ENCODE assay signal across 1 cellular context in genomic region chr17:50719144-50719923, GRCh38.
TF ChIP-seq lines count a peak whose summit lies in the region.

Gene LUC7L3 (plus strand): TSS chr17:50719603. CDS start chr17:50719733, 130 bp downstream.

TF ChIP-seq in HepG2, 621 proteins besides CTCF, POLR2A, EP300 and RAD21 (continued from another document and continues in another):
- peak; percentile 40; the same call in 1 of the 2 replicates for TF ChIP-seq ZBTB33 (CRISPR knock-in tag; IDR thresholded peaks at IDR 0.05)
- 0 out of 2 replicates have a peak, but pooled peaks have one; percentile 63 for TF ChIP-seq ZNF749 (CRISPR knock-in tag; IDR thresholded peaks at IDR 0.05; ENCODE audit: borderline replicate concordance)
- no peak; the same call in none of the 2 replicates for TF ChIP-seq ZMAT3 (CRISPR knock-in tag; conservative IDR thresholded peaks at IDR 0.05)
- TF ChIP-seq ZSCAN21 (CRISPR knock-in tag; IDR thresholded peaks at IDR 0.05; ENCODE audit: borderline replicate concordance), result peak; percentile 80
- peak; percentile 82; the same call in 1 of the 2 replicates for TF ChIP-seq KLF11 (CRISPR knock-in tag; IDR thresholded peaks at IDR 0.05)
- TF ChIP-seq KMT2B (CRISPR knock-in tag; IDR thresholded peaks at IDR 0.05), result peak; percentile 91
- TF ChIP-seq RAD51 (IDR thresholded peaks at IDR 0.05; ENCODE audit: borderline replicate concordance), result no peak
- TF ChIP-seq ARID4A (CRISPR knock-in tag; IDR thresholded peaks at IDR 0.05; ENCODE audit: borderline replicate concordance), result peak; percentile 96
- TF ChIP-seq ZNF720 (CRISPR knock-in tag; IDR thresholded peaks at IDR 0.05), result 0 out of 2 replicates have a peak, but pooled peaks have one; percentile 31
- peak; percentile 87; the same call in 1 of the 2 replicates for TF ChIP-seq ZNF224 (CRISPR knock-in tag; IDR thresholded peaks at IDR 0.05)
- TF ChIP-seq ZNF441 (CRISPR knock-in tag; IDR thresholded peaks at IDR 0.05; ENCODE audit: borderline replicate concordance), result 0 out of 2 replicates have a peak, but pooled peaks have one; percentile 78
- peak; percentile 36 for TF ChIP-seq ZNF3 (CRISPR knock-in tag; IDR thresholded peaks at IDR 0.05)
- TF ChIP-seq GRHL1 (CRISPR knock-in tag; conservative IDR thresholded peaks at IDR 0.05), result no peak
- TF ChIP-seq AGO1 (IDR thresholded peaks at IDR 0.05; ENCODE audit: low read depth, low read length, poor library complexity, severe bottlenecking), result peak; percentile 77
- peak; percentile 88 for TF ChIP-seq GTF2F1 (IDR thresholded peaks at IDR 0.05; ENCODE audit: low read length)
- TF ChIP-seq ZNF776 (CRISPR knock-in tag; IDR thresholded peaks at IDR 0.05), result peak; percentile 96; the same call in 1 of the 2 replicates
- TF ChIP-seq AHR (CRISPR knock-in tag; IDR thresholded peaks at IDR 0.05), result peak; percentile 83; the same call in 1 of the 2 replicates
- no peak for TF ChIP-seq ZFP36 (IDR thresholded peaks at IDR 0.05; ENCODE audit: borderline replicate concordance, low read depth, low read length, partially characterized antibody)
- TF ChIP-seq SMC3 (IDR thresholded peaks at IDR 0.05; ENCODE audit: low read length), result no peak
- peak; percentile 96 for TF ChIP-seq ZIK1 (CRISPR knock-in tag; IDR thresholded peaks at IDR 0.05; ENCODE audit: borderline replicate concordance, low read depth)
- TF ChIP-seq TBX2 (CRISPR knock-in tag; IDR thresholded peaks at IDR 0.05; ENCODE audit: borderline replicate concordance), result peak; percentile 92
- TF ChIP-seq HMGXB4 (CRISPR knock-in tag; IDR thresholded peaks at IDR 0.05; ENCODE audit: borderline replicate concordance in 1 of 2, low read depth in 1 of 2), result peak; percentile 92 to 94
- TF ChIP-seq U2AF1 (optimal IDR thresholded peaks at IDR 0.05; ENCODE audit: low read depth, low read length), result peak; percentile 74
- 0 out of 2 replicates have a peak, but pooled peaks have one; percentile 25 for TF ChIP-seq ZFAT (CRISPR knock-in tag; conservative IDR thresholded peaks at IDR 0.05)
- 0 out of 2 replicates have a peak, but pooled peaks have one; percentile 14 for TF ChIP-seq ISX (CRISPR knock-in tag; conservative IDR thresholded peaks at IDR 0.05)
- 0 out of 2 replicates have a peak, but pooled peaks have one; percentile 4 for TF ChIP-seq SNAPC2 (CRISPR knock-in tag; IDR thresholded peaks at IDR 0.05)
- TF ChIP-seq ZNF563 (CRISPR knock-in tag; IDR thresholded peaks at IDR 0.05), result peak; percentile 89; the same call in 1 of the 2 replicates
- peak; percentile 94 for TF ChIP-seq ZNF674 (CRISPR knock-in tag; IDR thresholded peaks at IDR 0.05; ENCODE audit: low read depth)
- TF ChIP-seq ZNF567 (CRISPR knock-in tag; IDR thresholded peaks at IDR 0.05; ENCODE audit: borderline replicate concordance), result peak; percentile 57; the same call in 1 of the 2 replicates
- TF ChIP-seq E2F1 (CRISPR knock-in tag; IDR thresholded peaks at IDR 0.05), result peak; percentile 74; the same call in 1 of the 2 replicates
- TF ChIP-seq PHF20 (CRISPR knock-in tag; IDR thresholded peaks at IDR 0.05), result peak; percentile 85
- peak; percentile 60 for TF ChIP-seq PRPF4 (IDR thresholded peaks at IDR 0.05; ENCODE audit: low read depth, low read length, poor library complexity, severe bottlenecking)
- TF ChIP-seq HCFC1 (IDR thresholded peaks at IDR 0.05; ENCODE audit: low read depth, low read length), result peak; percentile 66
- peak; percentile 43; the same call in 1 of the 2 replicates for TF ChIP-seq HINFP (CRISPR knock-in tag; IDR thresholded peaks at IDR 0.05; ENCODE audit: low read depth)
- TF ChIP-seq HIVEP1 (CRISPR knock-in tag; IDR thresholded peaks at IDR 0.05), result no peak; the same call in 1 of the 2 replicates
- TF ChIP-seq ATF1 (CRISPR knock-in tag; IDR thresholded peaks at IDR 0.05), result no peak
- peak; percentile 16; the same call in 1 of the 2 replicates for TF ChIP-seq MLX (CRISPR knock-in tag; IDR thresholded peaks at IDR 0.05)
- TF ChIP-seq ZNF841 (CRISPR knock-in tag; IDR thresholded peaks at IDR 0.05; ENCODE audit: borderline replicate concordance), result peak; percentile 72
- TF ChIP-seq ZNF207 (IDR thresholded peaks at IDR 0.05; ENCODE audit: borderline replicate concordance), result no peak
- TF ChIP-seq POLR2AphosphoS5 (IDR thresholded peaks at IDR 0.05; ENCODE audit: low read depth, low read length), result peak; percentile 97
- no peak; the same call in 1 of the 2 replicates for TF ChIP-seq ZNF775 (CRISPR knock-in tag; IDR thresholded peaks at IDR 0.05; ENCODE audit: borderline replicate concordance)
- peak; percentile 77; the same call in 1 of the 2 replicates for TF ChIP-seq ZNF816 (CRISPR knock-in tag; IDR thresholded peaks at IDR 0.05; ENCODE audit: borderline replicate concordance)
- TF ChIP-seq HNF1A (IDR thresholded peaks at IDR 0.05; ENCODE audit: low read depth), result no peak; the same call in 1 of the 2 replicates
- peak; percentile 36; the same call in 1 of the 2 replicates for TF ChIP-seq HNF1A (CRISPR knock-in tag; IDR thresholded peaks at IDR 0.05; ENCODE audit: borderline replicate concordance)
